In genomic region chr4:58313444-58313843, GRCh38 we compare ENCODE assay signal across 30 cellular contexts.
"Had no signal": no experiment of that assay in that cellular context is flagged by ENCODE, and none has a peak within 500 bp of the region (broad histone marks: within the 10 kb centered on the region; RNA-seq: fewer than 3 reads in every experiment).

No MANE protein-coding gene starts in this region.

- H3K9me3 Mint-ChIP-seq: nephron, neural progenitor cell, type B pancreatic cell had no signal

- H3K36me3 Mint-ChIP-seq: natural killer cell; neural progenitor cell; stimulated activated memory B cell treated with anti-CD40 and anti-IgM and Interleukin-4, amounts not matched to agents 10 μg/mL and 1 μg/mL and 100 μg/mL, for 72 hours; type B pancreatic cell had no signal

- ATAC-seq: natural killer cell; psoas muscle; right cardiac atrium; right lobe of liver; stimulated activated memory B cell treated with anti-CD40 and anti-IgM and Interleukin-4, amounts not matched to agents 10 μg/mL and 1 μg/mL and 100 μg/mL, for 72 hours; stimulated activated naive CD8-positive, alpha-beta T cell treated with anti-CD3 and anti-CD28 coated beads, Interleukin-15, amount 100 ng/mL, for 72 hours; stimulated activated naive CD8-positive, alpha-beta T cell treated with anti-CD3 and anti-CD28 coated beads, Interleukin-15, Interleukin-2, amounts not matched to agents 100 U/mL and 50 U/mL, for 24 hours; upper lobe of right lung had no signal

- H3K4me3 Mint-ChIP-seq: natural killer cell; nephron; neural progenitor cell; stimulated activated memory B cell treated with anti-CD40 and anti-IgM and Interleukin-4, amounts not matched to agents 10 μg/mL and 1 μg/mL and 100 μg/mL, for 72 hours; stimulated activated naive CD8-positive, alpha-beta T cell treated with anti-CD3 and anti-CD28 coated beads, Interleukin-15, amount 100 ng/mL, for 72 hours; type B pancreatic cell had no signal

- H3K9ac ChIP-seq: neural progenitor cell, parathyroid adenoma had no signal

- H3K27ac Mint-ChIP-seq: natural killer cell; nephron; neural progenitor cell; progenitor cell of endocrine pancreas; stimulated activated memory B cell treated with anti-CD40 and anti-IgM and Interleukin-4, amounts not matched to agents 10 μg/mL and 1 μg/mL and 100 μg/mL, for 72 hours; stimulated activated naive CD8-positive, alpha-beta T cell treated with anti-CD3 and anti-CD28 coated beads, Interleukin-15, amount 100 ng/mL, for 72 hours; type B pancreatic cell had no signal

- H3K4me1 Mint-ChIP-seq: natural killer cell; nephron; neural progenitor cell; stimulated activated memory B cell treated with anti-CD40 and anti-IgM and Interleukin-4, amounts not matched to agents 10 μg/mL and 1 μg/mL and 100 μg/mL, for 72 hours; stimulated activated naive CD8-positive, alpha-beta T cell treated with anti-CD3 and anti-CD28 coated beads, Interleukin-15, amount 100 ng/mL, for 72 hours had no signal

- H3K9me3 ChIP-seq: ovary, psoas muscle, right lobe of liver, sigmoid colon, suprapubic skin, testis, tibial artery, transverse colon, upper lobe of right lung, uterus had no signal

- DNase-seq: natural killer cell; occipital lobe; ovary; posterior cingulate gyrus; psoas muscle; right cardiac atrium; right lobe of liver; sigmoid colon; small intestine; stimulated activated CD4-positive, alpha-beta T cell treated with anti-CD3 and anti-CD28 coated beads, Interleukin-15, amount 100 ng/mL, for 24 hours; stimulated activated CD4-positive, alpha-beta T cell treated with anti-CD3 and anti-CD28 coated beads, Interleukin-2, amount 100 ng/mL, for 24 hours; stimulated activated CD4-positive, alpha-beta T cell treated with anti-CD3 and anti-CD28 coated beads, Interleukin-2, amount 100 ng/mL, for 48 hours; stimulated activated CD4-positive, alpha-beta T cell treated with anti-CD3 and anti-CD28 coated beads, Interleukin-4, amount 100 ng/mL, for 24 hours; stimulated activated CD8-positive, alpha-beta memory T cell treated with anti-CD3 and anti-CD28 coated beads, Interleukin-4, amount 100 ng/mL, for 48 hours; stimulated activated naive CD4-positive, alpha-beta T cell; stimulated activated naive CD8-positive, alpha-beta T cell treated with anti-CD3 and anti-CD28 coated beads, Interleukin-15, amount 100 ng/mL, for 72 hours; stimulated activated naive CD8-positive, alpha-beta T cell treated with anti-CD3 and anti-CD28 coated beads, Interleukin-15, Interleukin-2, amounts not matched to agents 100 U/mL and 50 U/mL, for 24 hours; substantia nigra; testis; tibial artery; transverse colon; upper lobe of right lung; uterus had no signal

- H3K4me3 ChIP-seq: neural progenitor cell, ovary, psoas muscle, right lobe of liver, sigmoid colon, suprapubic skin, testis, tibial artery, transverse colon, upper lobe of right lung, uterus had no signal

- H3K27me3 ChIP-seq: neural progenitor cell, ovary, right lobe of liver, sigmoid colon, suprapubic skin, testis, tibial artery, transverse colon, upper lobe of right lung, uterus had no signal

- H3K36me3 ChIP-seq: neural progenitor cell, ovary, right lobe of liver, sigmoid colon, suprapubic skin, tibial artery, transverse colon, upper lobe of right lung, uterus had no signal

- H3K27me3 Mint-ChIP-seq: progenitor cell of endocrine pancreas; stimulated activated memory B cell treated with anti-CD40 and anti-IgM and Interleukin-4, amounts not matched to agents 10 μg/mL and 1 μg/mL and 100 μg/mL, for 72 hours; stimulated activated naive CD8-positive, alpha-beta T cell treated with anti-CD3 and anti-CD28 coated beads, Interleukin-15, amount 100 ng/mL, for 72 hours; type B pancreatic cell had no signal

- H3K4me2 ChIP-seq: neural progenitor cell had no signal

- H3K79me2 ChIP-seq: parathyroid adenoma had no signal

- H3K27ac ChIP-seq: neural progenitor cell, ovary, parathyroid adenoma, psoas muscle, right lobe of liver, sigmoid colon, suprapubic skin, testis, tibial artery, transverse colon, upper lobe of right lung, uterus had no signal

- H2AFZ ChIP-seq: neural progenitor cell, parathyroid adenoma had no signal
